ENCODE assay signal across 8 cellular contexts in genomic region chr3:10738688-10739372, GRCh38.
DNase-seq lines count a peak whose midpoint lies in the region; ATAC-seq and TF ChIP-seq lines count a peak whose summit lies in the region.

No MANE protein-coding gene starts in this region.

- peak overlapping the region; percentile 19 to 28 for H3K4me3 ChIP-seq in cardiac fibroblast (replicated peaks in 1 of 2; ENCODE audit: low read depth in 2 of 2, low read length in 2 of 2)

- TF ChIP-seq CTCF in cardiac fibroblast (IDR thresholded peaks at IDR 0.05; ENCODE audit: low read depth, low read length), result peak; percentile 74

- no peak for ATAC-seq in GM18511 (IDR thresholded peaks at IDR 0.05; ENCODE audit: unreplicated experiment)

- DNase-seq in SKM-1 treated with dmso at 0.1 percent for 144 hours (lab: John Stamatoyannopoulos, UW; ENCODE audit: unreplicated experiment), result peak; percentile 14
- DNase-seq in SKM-1 (lab: John Stamatoyannopoulos, UW; ENCODE audit: unreplicated experiment), result no peak
- peak; percentile 42 for DNase-seq in NCI-H2107 treated with DMSO at 0.1 percent for 48 hours (lab: John Stamatoyannopoulos, UW; ENCODE audit: unreplicated experiment)
- DNase-seq in activated CD4-positive, CD25-positive, alpha-beta regulatory T cell (lab: John Stamatoyannopoulos, UW), result peak; percentile 31 to 68 (median 62)
- DNase-seq in cardiac fibroblast (ENCODE audit: low read depth in 2 of 2), result peak; percentile 73 to 76
- peak; percentile 67 for DNase-seq in iris pigment epithelial cell (ENCODE audit: low read depth)
- peak; percentile 58 to 77 (median 70) for DNase-seq in stimulated activated CD4-positive, alpha-beta T cell treated with anti-CD3 and anti-CD28 coated beads, Interleukin-12 subunit alpha, Interleukin-12 subunit beta, amount 100 ng/mL, for 48 hours (ENCODE audit: low read depth in 2 of 3, low spot score in 1 of 3)
